Comparison of ENCODE assay signal across 25 cellular contexts in genomic region chr17:17624776-17625175, GRCh38.
"Had no signal": no experiment of that assay in that cellular context is flagged by ENCODE, and none has a peak within 500 bp of the region (broad histone marks: within the 10 kb centered on the region; RNA-seq: fewer than 3 reads in every experiment).

No MANE protein-coding gene starts in this region.

- H3K27me3 ChIP-seq: brain microvascular endothelial cell, left lung, neutrophil, spleen had no signal

- H3K4me3 ChIP-seq: esophagus squamous epithelium, left lung, prostate gland, spleen, thoracic aorta had no signal

- H3K36me3 ChIP-seq: brain microvascular endothelial cell, esophagus squamous epithelium, left lung, neutrophil, prostate gland, spleen, thoracic aorta had no signal

- H3K4me1 ChIP-seq: esophagus squamous epithelium, prostate gland had no signal

- DNase-seq: activated CD4-positive, alpha-beta memory T cell treated with anti-CD3 and anti-CD28 coated beads, Interleukin-2, amount 10 ng/mL, durations not matched to agents 7 days and 5 days; activated CD4-positive, alpha-beta T cell treated with anti-CD3 and anti-CD28 coated beads for 1 hour; activated CD4-positive, alpha-beta T cell treated with anti-CD3 and anti-CD28 coated beads, Interleukin-2, amount 10 ng/mL, durations not matched to agents 7 days and 5 days; activated CD8-positive, alpha-beta memory T cell treated with anti-CD3 and anti-CD28 coated beads, Interleukin-2, amount 50 U/mL, for 48 hours; activated gamma-delta T cell; activated naive CD4-positive, alpha-beta T cell treated with anti-CD3 and anti-CD28 coated beads, Interleukin-2, amount 10 ng/mL, durations not matched to agents 7 days and 5 days; activated naive CD8-positive, alpha-beta T cell treated with anti-CD3 and anti-CD28 coated beads, Interleukin-2, amount 10 ng/mL, durations not matched to agents 7 days and 5 days; activated T-cell treated with anti-CD3 and anti-CD28 coated beads, Interleukin-2, amount 50 U/mL, for 24 hours; brain microvascular endothelial cell; caudate nucleus; endodermal cell; esophagus squamous epithelium; kidney glomerular epithelial cell; left lung; naive B cell; nephron progenitor cell; spleen; stimulated activated naive CD8-positive, alpha-beta T cell treated with anti-CD3 and anti-CD28 coated beads, Interleukin-15, Interleukin-2, amounts not matched to agents 100 U/mL and 50 U/mL, for 24 hours; SW 1271; T-helper 9 cell; trophoblast cell had no signal

- H3K9me3 ChIP-seq: esophagus squamous epithelium, left lung, prostate gland, spleen, thoracic aorta had no signal

- H3K27ac ChIP-seq: brain microvascular endothelial cell, esophagus squamous epithelium, left lung, neutrophil, prostate gland, spleen, thoracic aorta had no signal

- ATAC-seq: left lung; stimulated activated naive CD8-positive, alpha-beta T cell treated with anti-CD3 and anti-CD28 coated beads, Interleukin-15, Interleukin-2, amounts not matched to agents 100 U/mL and 50 U/mL, for 24 hours; WTC11 had no signal
